8 cellular contexts compared by ENCODE assay signal in the genomic region with DNA sequence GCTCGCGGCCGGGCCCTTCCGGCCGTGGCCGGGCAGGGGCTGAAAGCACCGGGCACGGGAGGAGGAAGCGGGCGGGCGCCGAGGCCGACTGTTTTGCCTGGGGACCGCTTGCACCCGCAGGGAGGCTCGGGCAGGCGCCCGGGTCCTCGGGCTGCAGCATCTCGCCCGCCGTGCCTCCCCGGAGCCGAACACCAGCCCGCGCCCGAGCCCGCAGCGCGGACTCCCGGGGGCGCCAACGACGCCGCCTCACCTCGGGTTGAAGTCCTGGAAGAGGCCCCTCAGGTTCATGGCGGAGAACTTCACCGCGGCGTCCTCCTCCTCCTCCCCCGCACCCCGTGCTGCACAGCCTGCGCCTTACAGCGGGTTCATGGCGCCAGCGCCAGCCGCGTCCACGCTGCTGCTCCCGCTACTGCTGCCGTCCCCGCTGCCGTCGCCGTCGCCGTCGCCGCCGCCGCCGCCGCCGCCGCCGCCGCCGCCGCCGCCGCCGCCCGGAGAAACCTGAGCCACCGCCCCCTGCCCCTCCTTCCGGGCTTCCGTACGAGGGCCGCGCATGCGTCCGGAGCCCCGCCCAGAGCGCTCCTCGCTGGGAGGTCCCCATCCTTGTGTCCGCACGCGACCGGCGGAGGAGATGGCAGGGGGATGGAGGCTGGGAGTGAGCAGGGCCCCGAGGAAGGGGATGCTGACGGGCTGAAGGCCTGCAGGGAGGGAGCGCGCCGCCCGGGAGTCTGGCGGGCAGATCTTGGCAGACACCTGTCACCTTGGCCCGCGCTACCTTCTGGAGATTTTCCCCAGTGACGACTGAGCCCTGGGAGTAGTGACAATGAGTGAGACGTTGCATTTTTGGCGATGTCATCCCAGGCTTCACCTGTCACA. TPM values are rescaled to one million over a fixed set of nuclear protein-coding genes. Genes with fewer than 3 reads are reported as not detected.
DNase-seq lines count a peak whose midpoint lies in the region; ATAC-seq and TF ChIP-seq lines count a peak whose summit lies in the region.

A gene (minus strand): TSS at position 500 of the 873 bp plus-strand sequence. CDS start 212 bp downstream, at position 288.

- peak within 1 kb of the TSS; percentile 66 for H3K4me3 ChIP-seq in cardiac muscle cell

- H3K27ac Mint-ChIP-seq in activated naive CD4-positive, alpha-beta T cell treated with anti-CD3 and anti-CD28 coated beads, Interleukin-2, amount 50 U/mL, for 72 hours, result peak within 1 kb of the TSS; percentile 84 to 93
- H3K27ac Mint-ChIP-seq in type B pancreatic cell, result peak within 1 kb of the TSS; percentile 83

- peak within 1 kb of the TSS; percentile 94 for H3K4me3 Mint-ChIP-seq in type B pancreatic cell

- H3K4me1 Mint-ChIP-seq in type B pancreatic cell (ENCODE audit: unreplicated experiment), result peaks cover 11% of the 10 kb centered on the region

- no peaks in the 10 kb centered on the region for H3K27me3 ChIP-seq in cardiac muscle cell

- H3K36me3 ChIP-seq in cardiac muscle cell, result no peaks in the 10 kb centered on the region

- H3K9me3 ChIP-seq in cardiac muscle cell (ENCODE audit: low read depth), result no peaks in the 10 kb centered on the region

- DNase-seq in G401 (ENCODE audit: low spot score), result peak; percentile 62
- peak; percentile 29 for DNase-seq in H4 (ENCODE audit: low spot score)
- peak; percentile 56 for DNase-seq in LoVo (ENCODE audit: low spot score)
- peak; percentile 42 for DNase-seq in SKM-1 treated with dmso at 0.1 percent for 144 hours (lab: John Stamatoyannopoulos, UW; ENCODE audit: unreplicated experiment)
- peak; percentile 72 to 78 for DNase-seq in activated naive CD4-positive, alpha-beta T cell treated with anti-CD3 and anti-CD28 coated beads, Interleukin-2, amount 50 U/mL, for 72 hours (ENCODE audit: low spot score in 2 of 2)
- DNase-seq in cardiac muscle cell (ENCODE audit: low read depth in 1 of 2, low spot score in 1 of 2), result peak; percentile 60 to 78
- peak; percentile 52 to 95 (median 70) for DNase-seq in posterior cingulate gyrus
- DNase-seq in type B pancreatic cell (ENCODE audit: extremely low spot score, unreplicated experiment), result peak; percentile 78

- in situ Hi-C loops in G401 (cut with HindIII; ENCODE audit: low sequenced_read_pairs), result no loop called here

- TF ChIP-seq CTCF in cardiac muscle cell (IDR thresholded peaks at IDR 0.05; ENCODE audit: low read depth, low read length) (no peak), type B pancreatic cell (conservative IDR thresholded peaks at IDR 0.05) (no peak)

- intact Hi-C loops in posterior cingulate gyrus (cut with DNase I), result no loop called here

- peaks cover 3% of the 10 kb centered on the region for H3K27me3 Mint-ChIP-seq in type B pancreatic cell

- peak within 1 kb of the TSS; percentile 85 for H3K27ac ChIP-seq in cardiac muscle cell

- ATAC-seq in activated naive CD4-positive, alpha-beta T cell treated with anti-CD3 and anti-CD28 coated beads, Interleukin-2, amount 50 U/mL, for 72 hours, result peak; percentile 93

- peaks cover 0 to 5% of the 10 kb centered on the region in 2 donors for H3K36me3 Mint-ChIP-seq in activated naive CD4-positive, alpha-beta T cell treated with anti-CD3 and anti-CD28 coated beads, Interleukin-2, amount 50 U/mL, for 72 hours
- H3K36me3 Mint-ChIP-seq in type B pancreatic cell, result no peaks in the 10 kb centered on the region

- no peaks in the 10 kb centered on the region for H3K4me1 ChIP-seq in cardiac muscle cell (ENCODE audit: low read depth)

- no peaks in the 10 kb centered on the region for H3K9me3 Mint-ChIP-seq in activated naive CD4-positive, alpha-beta T cell treated with anti-CD3 and anti-CD28 coated beads, Interleukin-2, amount 50 U/mL, for 72 hours
- peaks cover 2% of the 10 kb centered on the region for H3K9me3 Mint-ChIP-seq in type B pancreatic cell

RNA-seq across cellular contexts. Expression of the gene that starts here (rescaled TPM):
- total RNA-seq in G401 (2014; rRNA removed; shearing (Covaris generic)), result 11.7 and 21.8 TPM in 2 replicates
- 13.1 and 20.6 TPM in 2 replicates for total RNA-seq in H4 (2014; rRNA removed; shearing (Covaris generic))
- 10 to 100 TPM in 1 of 2 donors, 1 to 10 TPM in 1; 9.0 to 21.5 TPM for total RNA-seq in activated naive CD4-positive, alpha-beta T cell treated with anti-CD3 and anti-CD28 coated beads, Interleukin-2, amount 50 U/mL, for 72 hours
- total RNA-seq in cardiac muscle cell, result 55.5 and 107 TPM in 2 replicates
- polyA plus RNA-seq in cardiac muscle cell, result 62.5 and 84.3 TPM in 2 replicates
- total RNA-seq in type B pancreatic cell (ENCODE audit: low replicate concordance), result 31.4 and 31.9 TPM in 2 replicates

Comparison
In these comparisons a context has a peak if more than half of its experiments do, and no peak if none do; other contexts are left out.
1. Peak in every context shown above with its lines: DNase-seq, ATAC-seq, H3K4me3 ChIP-seq and H3K27ac ChIP-seq.